In genomic region chr12:54284070-54284780, GRCh38 we compare ENCODE assay signal across 10 cellular contexts. TPM values are rescaled to one million over a fixed set of nuclear protein-coding genes. Genes with fewer than 3 reads are reported as not detected.
A peak's percentile ranks its signal among the peaks of the same experiment; 100 is the strongest.
DNase-seq lines count a peak whose midpoint lies in the region; ATAC-seq and TF ChIP-seq lines count a peak whose summit lies in the region.
"Not testable (repeated sequence)": the region's sequence is repeated elsewhere in the genome, so short reads cannot be mapped to it uniquely, and the experiment has no call there.
"Had no signal": no experiment of that assay in that cellular context is flagged by ENCODE, and none has a peak within 500 bp of the region (broad histone marks: within the 10 kb centered on the region; RNA-seq: fewer than 3 reads in every experiment).

No MANE protein-coding gene starts in this region.

- not testable (repeated sequence) for H3K27me3 Mint-ChIP-seq in activated naive CD4-positive, alpha-beta T cell treated with anti-CD3 and anti-CD28 coated beads, Interleukin-2, amount 50 U/mL, for 24 hours; endodermal cell (ENCODE audit: insufficient read depth)
- peaks cover 12% of the 10 kb centered on the region for H3K27me3 Mint-ChIP-seq in neural progenitor cell (ENCODE audit: insufficient read depth, low read depth)

- H3K9me3 ChIP-seq in BLaER1 treated with 17β-estradiol and CSF1 and Interleukin-3, amounts not matched to agents 10 nM and 100 nM (replicated peaks in 1 of 11); RWPE2 (ENCODE audit: severe bottlenecking); endodermal cell (ENCODE audit: control insufficient read depth, low read length); iPS-20b (ENCODE audit: insufficient read depth, low read depth, low read length); neural progenitor cell (ENCODE audit: low read depth); suprapubic skin: not testable (repeated sequence)

- H3K4me3 ChIP-seq in BLaER1 treated with 17β-estradiol and CSF1 and Interleukin-3, amounts not matched to agents 10 nM and 100 nM, result peak overlapping the region; percentile 62 to 88 (median 82)
- H3K4me3 ChIP-seq in HL-60 (replicated peaks; ENCODE audit: insufficient read depth, low read length) (peak overlapping the region; percentile 71), RWPE2 (ENCODE audit: severe bottlenecking) (peak overlapping the region; percentile 60), endodermal cell (ENCODE audit: low read length) (peak overlapping the region; percentile 94), iPS-20b (ENCODE audit: low read length) (peak overlapping the region; percentile 94), neural progenitor cell (peak overlapping the region; percentile 88), suprapubic skin (peak overlapping the region; percentile 79)

- peak overlapping the region in 10 of 11 experiments; percentile 3 to 100 (median 96); a peak in 15 of 22 replicates for H3K27ac ChIP-seq in BLaER1 treated with 17β-estradiol and CSF1 and Interleukin-3, amounts not matched to agents 10 nM and 100 nM
- peak overlapping the region; percentile 99 for H3K27ac ChIP-seq in HL-60 (replicated peaks)
- H3K27ac ChIP-seq in RWPE2 (ENCODE audit: poor library complexity, severe bottlenecking), result peak overlapping the region; percentile 86
- H3K27ac ChIP-seq in endodermal cell (ENCODE audit: low read depth, low read length); iPS-20b (ENCODE audit: low read length): not testable (repeated sequence)
- H3K27ac ChIP-seq in neural progenitor cell, result peak overlapping the region; percentile 68
- peak overlapping the region; percentile 14 for H3K27ac ChIP-seq in suprapubic skin

- not testable (repeated sequence) for H2AFZ ChIP-seq in neural progenitor cell (replicated peaks)

- peak overlapping the region; percentile 85 for H3K27ac Mint-ChIP-seq in activated naive CD4-positive, alpha-beta T cell treated with anti-CD3 and anti-CD28 coated beads, Interleukin-2, amount 50 U/mL, for 24 hours
- H3K27ac Mint-ChIP-seq in endodermal cell, neural progenitor cell: not testable (repeated sequence)

- not testable (repeated sequence) for H3K4me3 Mint-ChIP-seq in activated naive CD4-positive, alpha-beta T cell treated with anti-CD3 and anti-CD28 coated beads, Interleukin-2, amount 50 U/mL, for 24 hours; endodermal cell; neural progenitor cell

- H4K20me1 ChIP-seq in BLaER1 treated with 17β-estradiol and CSF1 and Interleukin-3, amounts not matched to agents 10 nM and 100 nM, result peaks cover 75 to 84% (median 80%) of the 10 kb centered on the region in 11 experiments
- H4K20me1 ChIP-seq in neural progenitor cell (ENCODE audit: low read depth), result peaks cover 87% of the 10 kb centered on the region

- not testable (repeated sequence) for TF ChIP-seq CTCF in HL-60 (IDR thresholded peaks at IDR 0.05; ENCODE audit: insufficient read depth, low read length); RWPE2 (IDR thresholded peaks at IDR 0.05; ENCODE audit: poor library complexity, severe bottlenecking); endodermal cell (conservative IDR thresholded peaks at IDR 0.05); neural progenitor cell (IDR thresholded peaks at IDR 0.05); suprapubic skin (IDR thresholded peaks at IDR 0.05)

- not testable (repeated sequence) for TF ChIP-seq POLR2A in suprapubic skin (IDR thresholded peaks at IDR 0.05)

- peaks cover 27 to 68% (median 42%) of the 10 kb centered on the region in 10 experiments for H3K4me1 ChIP-seq in BLaER1 treated with 17β-estradiol and CSF1 and Interleukin-3, amounts not matched to agents 10 nM and 100 nM
- H3K4me1 ChIP-seq in RWPE2 (ENCODE audit: insufficient read depth, poor library complexity, severe bottlenecking) (peaks cover 42% of the 10 kb centered on the region), neural progenitor cell (peaks cover 24% of the 10 kb centered on the region), suprapubic skin (peaks cover 61% of the 10 kb centered on the region)
- H3K4me1 ChIP-seq in endodermal cell (ENCODE audit: control insufficient read depth, insufficient read depth, low read length); iPS-20b (ENCODE audit: insufficient read depth, low read length): not testable (repeated sequence)

- not testable (repeated sequence) for TF ChIP-seq EP300 in suprapubic skin (IDR thresholded peaks at IDR 0.05)

- peak overlapping the region; percentile 91 to 100 (median 98) for H3K9ac ChIP-seq in BLaER1 treated with 17β-estradiol and CSF1 and Interleukin-3, amounts not matched to agents 10 nM and 100 nM
- H3K9ac ChIP-seq in endodermal cell (ENCODE audit: extremely low read depth, low read length, poor library complexity, severe bottlenecking) (peak overlapping the region; percentile 99), iPS-20b (ENCODE audit: low read depth, low read length) (peak overlapping the region; percentile 100), neural progenitor cell (peak overlapping the region; percentile 45)

- peaks cover 22% of the 10 kb centered on the region for H3K36me3 Mint-ChIP-seq in activated naive CD4-positive, alpha-beta T cell treated with anti-CD3 and anti-CD28 coated beads, Interleukin-2, amount 50 U/mL, for 24 hours
- H3K36me3 Mint-ChIP-seq in endodermal cell (ENCODE audit: low read depth), result not testable (repeated sequence)
- peaks cover 21% of the 10 kb centered on the region for H3K36me3 Mint-ChIP-seq in neural progenitor cell

- WGBS in endodermal cell (ENCODE audit: insufficient coverage in 1 of 2, insufficient read length in 1 of 2), 2 experiments, result 94 to 100% methylated on average over 1 of the region's 2 CpGs
- 44% methylated on average over 1 of the region's 2 CpGs for WGBS in suprapubic skin

- H3K9me3 Mint-ChIP-seq in activated naive CD4-positive, alpha-beta T cell treated with anti-CD3 and anti-CD28 coated beads, Interleukin-2, amount 50 U/mL, for 24 hours; endodermal cell; neural progenitor cell: not testable (repeated sequence)

- H3F3A ChIP-seq in neural progenitor cell (ENCODE audit: low read depth), result peaks cover 90% of the 10 kb centered on the region

- DNase-seq in HL-60 (ENCODE audit: low read depth in 1 of 2, low spot score in 1 of 2); RWPE2 (ENCODE audit: low spot score); endodermal cell; neural progenitor cell (ENCODE audit: low spot score); suprapubic skin (ENCODE audit: low spot score in 2 of 2): not testable (repeated sequence)

- H3K27me3 ChIP-seq in BLaER1 treated with 17β-estradiol and CSF1 and Interleukin-3, amounts not matched to agents 10 nM and 100 nM; HL-60 (ENCODE audit: insufficient read depth, poor library complexity, severe bottlenecking); RWPE2 (ENCODE audit: insufficient read depth, poor library complexity, severe bottlenecking); endodermal cell (ENCODE audit: control insufficient read depth, insufficient read depth, low read length, poor library complexity, severe bottlenecking); iPS-20b (ENCODE audit: insufficient read depth, low read length); neural progenitor cell; suprapubic skin: not testable (repeated sequence)

- H3K4me2 ChIP-seq in BLaER1 treated with 17β-estradiol and CSF1 and Interleukin-3, amounts not matched to agents 10 nM and 100 nM, result peak overlapping the region; percentile 90 to 98 (median 95)
- peak overlapping the region; percentile 99 for H3K4me2 ChIP-seq in neural progenitor cell

- not testable (repeated sequence) for ATAC-seq in RWPE2 (ENCODE audit: low read depth)

- peaks cover 43% of the 10 kb centered on the region for H3K4me1 Mint-ChIP-seq in activated naive CD4-positive, alpha-beta T cell treated with anti-CD3 and anti-CD28 coated beads, Interleukin-2, amount 50 U/mL, for 24 hours
- peaks cover 30% of the 10 kb centered on the region for H3K4me1 Mint-ChIP-seq in endodermal cell
- H3K4me1 Mint-ChIP-seq in neural progenitor cell, result peaks cover 48% of the 10 kb centered on the region

- H3K79me2 ChIP-seq in neural progenitor cell (ENCODE audit: low read depth), result peaks cover 71% of the 10 kb centered on the region

- H3K36me3 ChIP-seq in BLaER1 treated with 17β-estradiol and CSF1 and Interleukin-3, amounts not matched to agents 10 nM and 100 nM, result peaks cover 74 to 83% (median 80%) of the 10 kb centered on the region in 11 experiments
- H3K36me3 ChIP-seq in RWPE2 (ENCODE audit: low read depth) (peaks cover 78% of the 10 kb centered on the region), endodermal cell (ENCODE audit: control insufficient read depth, insufficient read depth, low read length) (peaks cover 71% of the 10 kb centered on the region), iPS-20b (ENCODE audit: insufficient read depth, low read depth, low read length) (peaks cover 77% of the 10 kb centered on the region), neural progenitor cell (peaks cover 49% of the 10 kb centered on the region), suprapubic skin (peaks cover 58% of the 10 kb centered on the region)

RNA-seq across cellular contexts. Expression of gene HNRNPA1, which starts 3.7 kb away (rescaled TPM):
- total RNA-seq in endodermal cell (1,000 to 10,000 TPM; 2,414 to 2,488 TPM), neural progenitor cell (ENCODE audit: low replicate concordance) (1,779 and 2,341 TPM in 2 replicates), suprapubic skin (100 to 1,000 TPM; 331 to 613 (median 394) TPM)
- 3,140 TPM for polyA plus RNA-seq in endodermal cell (2013, experiment 1 of 2)
- polyA plus RNA-seq in endodermal cell (2013, experiment 2 of 2), result 2,763 TPM

RNA-seq across cellular contexts. Expression of gene CBX5, which starts 4.3 kb away (rescaled TPM):
- total RNA-seq in endodermal cell, result 100 to 1,000 TPM; 230 to 341 TPM
- 106 TPM for polyA plus RNA-seq in endodermal cell (2013, experiment 1 of 2)
- polyA plus RNA-seq in endodermal cell (2013, experiment 2 of 2), result 117 TPM
- 232 and 288 TPM in 2 replicates for total RNA-seq in neural progenitor cell (ENCODE audit: low replicate concordance)
- 10 to 100 TPM; 23.7 to 45.7 (median 33.6) TPM for total RNA-seq in suprapubic skin

RNA-seq across cellular contexts. Expression of gene NFE2, which starts 16.6 kb away (rescaled TPM):
- total RNA-seq in endodermal cell, result 1 to 10 TPM; 2.7 TPM
- polyA plus RNA-seq in endodermal cell (2013, experiment 1 of 2), result 1.8 TPM
- 1.6 TPM for polyA plus RNA-seq in endodermal cell (2013, experiment 2 of 2)
- 2.8 and 4.3 TPM in 2 replicates for total RNA-seq in neural progenitor cell (ENCODE audit: low replicate concordance)
- total RNA-seq in suprapubic skin, result 1 to 10 TPM; 1.4 to 8.6 (median 6.3) TPM
- total RNA-seq: dermis microvascular lymphatic vessel endothelial cell, glomerular endothelial cell had no signal

RNA-seq across cellular contexts. Expression of gene COPZ1, which starts 40.7 kb away (rescaled TPM):
- total RNA-seq in endodermal cell (100 to 1,000 TPM; 153 to 183 TPM), neural progenitor cell (ENCODE audit: low replicate concordance) (197 and 219 TPM in 2 replicates), suprapubic skin (10 to 100 TPM; 70.9 to 89.0 (median 77.6) TPM)
- 138 TPM for polyA plus RNA-seq in endodermal cell (2013, experiment 1 of 2)
- polyA plus RNA-seq in endodermal cell (2013, experiment 2 of 2), result 134 TPM

Comparison
In these comparisons a context has a peak if more than half of its experiments do, and no peak if none do; other contexts are left out.
1. H3K9ac ChIP-seq: peak in every context shown above with its lines; median percentile 100 in iPS-20b; 99 in endodermal cell; 98 in BLaER1 treated with 17β-estradiol and CSF1 and Interleukin-3, amounts not matched to agents 10 nM and 100 nM; 45 in neural progenitor cell.